In the genomic region with DNA sequence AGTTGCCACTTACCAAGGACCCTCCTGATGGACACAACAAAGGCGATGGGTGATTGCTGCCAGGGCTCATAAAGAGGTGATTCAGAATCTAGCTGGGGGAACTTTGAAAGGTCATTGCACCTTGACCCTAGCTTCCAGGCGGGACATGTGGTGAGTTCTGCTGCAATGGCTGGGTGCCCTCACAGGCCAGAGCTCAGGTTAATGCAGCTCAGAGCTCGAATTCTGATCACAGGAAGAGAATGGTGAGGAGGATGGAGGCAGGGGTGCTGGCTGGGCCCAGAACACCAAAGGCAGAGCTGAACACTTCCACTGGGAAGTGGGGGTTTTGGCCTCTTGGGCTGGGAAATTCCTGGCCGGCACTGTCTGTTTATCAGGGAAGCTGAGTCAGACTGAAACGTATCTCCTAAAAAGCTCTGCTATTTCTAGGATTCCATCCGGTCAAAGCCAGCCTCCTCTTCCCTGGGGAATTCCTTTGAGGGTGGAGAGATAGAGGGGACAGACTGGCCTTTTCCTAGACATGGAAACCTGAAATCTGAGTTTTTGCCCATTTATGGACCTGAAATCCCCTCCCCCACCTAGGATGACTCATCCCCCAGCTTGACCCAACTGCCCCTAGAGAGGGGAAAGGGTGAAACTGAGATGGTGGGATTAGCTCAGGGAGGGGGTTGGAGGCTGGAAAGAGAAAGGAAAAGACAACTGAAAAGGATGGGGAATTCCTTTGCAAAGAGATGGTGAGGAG, we compare ENCODE assay signal across 1 cellular context.
A peak's percentile ranks its signal among the peaks of the same experiment; 100 is the strongest.
TF ChIP-seq lines count a peak whose summit lies in the region.

No MANE protein-coding gene starts in this region.

TF ChIP-seq in WTC11, 78 proteins besides CTCF, POLR2A, EP300 and RAD21 (continued from another document):
- TF ChIP-seq, protein P1, sequence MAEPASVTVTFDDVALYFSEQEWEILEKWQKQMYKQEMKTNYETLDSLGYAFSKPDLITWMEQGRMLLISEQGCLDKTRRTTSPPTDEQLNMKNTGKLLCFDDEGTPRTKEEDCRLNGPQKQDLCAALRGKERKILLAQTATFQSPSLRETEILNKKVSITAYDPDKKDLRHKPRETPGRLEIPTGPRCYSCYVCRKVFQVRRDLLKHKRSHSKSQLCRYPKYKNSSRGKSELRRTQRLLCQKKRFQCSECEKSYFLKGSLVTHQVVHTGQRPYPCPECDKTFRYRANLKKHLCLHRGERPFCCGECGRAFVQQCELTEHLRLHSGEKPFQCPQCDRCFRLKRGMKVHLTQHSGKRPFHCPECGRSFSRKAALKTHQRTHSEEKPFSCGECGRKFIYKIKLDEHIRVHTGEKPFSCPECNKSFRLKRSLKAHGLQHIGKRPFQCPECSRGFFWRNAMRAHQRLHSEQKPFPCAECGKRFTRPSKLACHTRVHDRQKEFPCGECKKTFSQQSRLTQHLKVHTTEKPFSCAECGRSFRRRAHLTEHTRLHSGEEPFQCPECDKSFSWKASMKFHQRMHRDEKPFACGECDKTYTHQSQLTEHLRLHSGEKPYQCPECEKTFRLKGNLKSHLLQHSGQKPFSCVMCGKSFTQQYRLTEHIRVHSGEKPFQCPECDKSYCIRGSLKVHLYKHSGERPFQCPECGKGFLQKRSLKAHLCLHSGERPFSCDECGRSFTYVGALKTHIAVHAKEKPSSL (CRISPR knock-in tag; conservative IDR thresholded peaks at IDR 0.05), result no peak
- TF ChIP-seq, protein P2, sequence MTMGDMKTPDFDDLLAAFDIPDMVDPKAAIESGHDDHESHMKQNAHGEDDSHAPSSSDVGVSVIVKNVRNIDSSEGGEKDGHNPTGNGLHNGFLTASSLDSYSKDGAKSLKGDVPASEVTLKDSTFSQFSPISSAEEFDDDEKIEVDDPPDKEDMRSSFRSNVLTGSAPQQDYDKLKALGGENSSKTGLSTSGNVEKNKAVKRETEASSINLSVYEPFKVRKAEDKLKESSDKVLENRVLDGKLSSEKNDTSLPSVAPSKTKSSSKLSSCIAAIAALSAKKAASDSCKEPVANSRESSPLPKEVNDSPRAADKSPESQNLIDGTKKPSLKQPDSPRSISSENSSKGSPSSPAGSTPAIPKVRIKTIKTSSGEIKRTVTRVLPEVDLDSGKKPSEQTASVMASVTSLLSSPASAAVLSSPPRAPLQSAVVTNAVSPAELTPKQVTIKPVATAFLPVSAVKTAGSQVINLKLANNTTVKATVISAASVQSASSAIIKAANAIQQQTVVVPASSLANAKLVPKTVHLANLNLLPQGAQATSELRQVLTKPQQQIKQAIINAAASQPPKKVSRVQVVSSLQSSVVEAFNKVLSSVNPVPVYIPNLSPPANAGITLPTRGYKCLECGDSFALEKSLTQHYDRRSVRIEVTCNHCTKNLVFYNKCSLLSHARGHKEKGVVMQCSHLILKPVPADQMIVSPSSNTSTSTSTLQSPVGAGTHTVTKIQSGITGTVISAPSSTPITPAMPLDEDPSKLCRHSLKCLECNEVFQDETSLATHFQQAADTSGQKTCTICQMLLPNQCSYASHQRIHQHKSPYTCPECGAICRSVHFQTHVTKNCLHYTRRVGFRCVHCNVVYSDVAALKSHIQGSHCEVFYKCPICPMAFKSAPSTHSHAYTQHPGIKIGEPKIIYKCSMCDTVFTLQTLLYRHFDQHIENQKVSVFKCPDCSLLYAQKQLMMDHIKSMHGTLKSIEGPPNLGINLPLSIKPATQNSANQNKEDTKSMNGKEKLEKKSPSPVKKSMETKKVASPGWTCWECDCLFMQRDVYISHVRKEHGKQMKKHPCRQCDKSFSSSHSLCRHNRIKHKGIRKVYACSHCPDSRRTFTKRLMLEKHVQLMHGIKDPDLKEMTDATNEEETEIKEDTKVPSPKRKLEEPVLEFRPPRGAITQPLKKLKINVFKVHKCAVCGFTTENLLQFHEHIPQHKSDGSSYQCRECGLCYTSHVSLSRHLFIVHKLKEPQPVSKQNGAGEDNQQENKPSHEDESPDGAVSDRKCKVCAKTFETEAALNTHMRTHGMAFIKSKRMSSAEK (CRISPR knock-in tag; IDR thresholded peaks at IDR 0.05; ENCODE audit: borderline replicate concordance), result peak; percentile 90
- no peak for TF ChIP-seq ZNF138 (CRISPR knock-in tag; conservative IDR thresholded peaks at IDR 0.05)
- TF ChIP-seq, protein P3, sequence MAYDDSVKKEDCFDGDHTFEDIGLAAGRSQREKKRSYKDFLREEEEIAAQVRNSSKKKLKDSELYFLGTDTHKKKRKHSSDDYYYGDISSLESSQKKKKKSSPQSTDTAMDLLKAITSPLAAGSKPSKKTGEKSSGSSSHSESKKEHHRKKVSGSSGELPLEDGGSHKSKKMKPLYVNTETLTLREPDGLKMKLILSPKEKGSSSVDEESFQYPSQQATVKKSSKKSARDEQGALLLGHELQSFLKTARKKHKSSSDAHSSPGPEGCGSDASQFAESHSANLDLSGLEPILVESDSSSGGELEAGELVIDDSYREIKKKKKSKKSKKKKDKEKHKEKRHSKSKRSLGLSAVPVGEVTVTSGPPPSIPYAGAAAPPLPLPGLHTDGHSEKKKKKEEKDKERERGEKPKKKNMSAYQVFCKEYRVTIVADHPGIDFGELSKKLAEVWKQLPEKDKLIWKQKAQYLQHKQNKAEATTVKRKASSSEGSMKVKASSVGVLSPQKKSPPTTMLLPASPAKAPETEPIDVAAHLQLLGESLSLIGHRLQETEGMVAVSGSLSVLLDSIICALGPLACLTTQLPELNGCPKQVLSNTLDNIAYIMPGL (CRISPR knock-in tag; IDR thresholded peaks at IDR 0.05), result no peak
- no peak for TF ChIP-seq CREM (CRISPR knock-in tag; IDR thresholded peaks at IDR 0.05)
- TF ChIP-seq ZNF219 (CRISPR knock-in tag; IDR thresholded peaks at IDR 0.05; ENCODE audit: borderline replicate concordance), result no peak
